In the genomic region with DNA sequence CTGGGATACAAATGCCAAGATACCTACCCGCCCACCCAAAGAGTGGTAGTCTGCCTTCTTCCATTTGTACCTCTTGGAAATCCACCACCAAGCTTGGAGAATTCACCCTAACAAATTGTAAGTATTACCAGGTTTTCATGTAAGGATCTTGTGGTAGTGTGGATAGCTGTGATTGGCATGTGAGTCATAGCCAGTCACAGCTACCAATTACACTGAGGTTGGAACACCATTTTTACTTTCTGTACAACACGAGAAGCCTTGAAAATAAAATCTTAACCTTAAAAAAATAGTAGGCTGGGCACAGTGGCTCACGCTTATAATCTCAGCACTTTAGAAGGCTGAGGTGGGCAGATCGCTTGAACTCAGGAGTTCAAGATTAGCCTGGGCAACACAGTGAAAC, we compare ENCODE assay signal across 17 cellular contexts. TPM values are rescaled to one million over a fixed set of nuclear protein-coding genes. Genes with fewer than 3 reads are reported as not detected.
DNase-seq lines count a peak whose midpoint lies in the region; ATAC-seq and TF ChIP-seq lines count a peak whose summit lies in the region.
"Had no signal": no experiment of that assay in that cellular context is flagged by ENCODE, and none has a peak within 500 bp of the region (broad histone marks: within the 10 kb centered on the region; RNA-seq: fewer than 3 reads in every experiment).

No MANE protein-coding gene starts in this region.

- H3K27ac Mint-ChIP-seq in activated T-cell treated with anti-CD3 and anti-CD28 coated beads, Interleukin-2, amount 50 U/mL, for 24 hours, result peak overlapping the region; percentile 87
- peak overlapping the region; percentile 91 for H3K27ac Mint-ChIP-seq in activated naive CD8-positive, alpha-beta T cell treated with anti-CD3 and anti-CD28 coated beads for 36 hours
- H3K27ac Mint-ChIP-seq: memory B cell; nephron progenitor cell; progenitor cell of endocrine pancreas; stimulated activated naive B cell treated with anti-CD40 and anti-IgM and Interleukin-4, amounts not matched to agents 10 μg/mL and 1 μg/mL and 100 μg/mL, for 72 hours; type B pancreatic cell had no signal

- H3K9me3 Mint-ChIP-seq in activated T-cell treated with anti-CD3 and anti-CD28 coated beads, Interleukin-2, amount 50 U/mL, for 24 hours, result peaks cover 11% of the 10 kb centered on the region
- H3K9me3 Mint-ChIP-seq in activated naive CD8-positive, alpha-beta T cell treated with anti-CD3 and anti-CD28 coated beads for 36 hours, result peaks cover 14% of the 10 kb centered on the region
- H3K9me3 Mint-ChIP-seq: nephron progenitor cell, type B pancreatic cell had no signal

- peaks cover 17% of the 10 kb centered on the region for H3K27me3 ChIP-seq in hepatocyte

- H3K4me2 ChIP-seq in hepatocyte, result no peak overlapping the region

- H3K27ac ChIP-seq in hepatocyte, result no peak overlapping the region
- H3K27ac ChIP-seq: C4-2B had no signal

- H3K27me3 Mint-ChIP-seq in activated T-cell treated with anti-CD3 and anti-CD28 coated beads, Interleukin-2, amount 50 U/mL, for 24 hours, result no peaks in the 10 kb centered on the region
- no peaks in the 10 kb centered on the region for H3K27me3 Mint-ChIP-seq in activated naive CD8-positive, alpha-beta T cell treated with anti-CD3 and anti-CD28 coated beads for 36 hours

- peak; percentile 54 for ATAC-seq in stimulated activated naive CD8-positive, alpha-beta T cell treated with anti-CD3 and anti-CD28 coated beads, Interleukin-15, Interleukin-2, amounts not matched to agents 100 U/mL and 50 U/mL, for 24 hours
- no peak for ATAC-seq in esophagus mucosa
- ATAC-seq: stimulated activated naive B cell treated with anti-CD40 and anti-IgM and Interleukin-4, amounts not matched to agents 10 μg/mL and 1 μg/mL and 100 μg/mL, for 72 hours had no signal

- no peak for TF ChIP-seq CTCF in hepatocyte (IDR thresholded peaks at IDR 0.05; ENCODE audit: poor library complexity)

- no peaks in the 10 kb centered on the region for H3K9me3 ChIP-seq in hepatocyte (ENCODE audit: low read depth)

- no peaks in the 10 kb centered on the region for H3K4me1 ChIP-seq in hepatocyte (ENCODE audit: insufficient read depth)

- no peak overlapping the region for H2AFZ ChIP-seq in hepatocyte

- DNase-seq in activated T-cell treated with anti-CD3 and anti-CD28 coated beads, Interleukin-2, amount 50 U/mL, for 24 hours, result no peak
- DNase-seq in activated T-cell treated with anti-CD3 and anti-CD28 coated beads for 4 hours (no peak), LHCN-M2 (ENCODE audit: low read depth) (peak; percentile 11), hepatocyte (ENCODE audit: low spot score) (no peak)
- no peak for DNase-seq in activated naive CD8-positive, alpha-beta T cell treated with anti-CD3 and anti-CD28 coated beads for 36 hours
- DNase-seq in stimulated activated naive CD8-positive, alpha-beta T cell treated with anti-CD3 and anti-CD28 coated beads, Interleukin-15, Interleukin-2, amounts not matched to agents 100 U/mL and 50 U/mL, for 24 hours, result no peak
- DNase-seq in stimulated activated CD4-positive, alpha-beta T cell treated with anti-CD3 and anti-CD28 coated beads, Interleukin-2, amount 100 ng/mL, for 48 hours, result no peak
- DNase-seq: central memory CD4-positive, alpha-beta T cell; head of caudate nucleus; islet precursor cell; nephron progenitor cell; stimulated activated naive B cell treated with anti-CD40 and anti-IgM and Interleukin-4, amounts not matched to agents 10 μg/mL and 1 μg/mL and 100 μg/mL, for 72 hours had no signal

- H3K79me2 ChIP-seq in hepatocyte, result no peaks in the 10 kb centered on the region

- peaks cover 81% of the 10 kb centered on the region for H3K4me1 Mint-ChIP-seq in activated T-cell treated with anti-CD3 and anti-CD28 coated beads, Interleukin-2, amount 50 U/mL, for 24 hours (ENCODE audit: low read depth)
- peaks cover 74% of the 10 kb centered on the region for H3K4me1 Mint-ChIP-seq in activated naive CD8-positive, alpha-beta T cell treated with anti-CD3 and anti-CD28 coated beads for 36 hours
- H3K4me1 Mint-ChIP-seq: nephron progenitor cell had no signal

- no peaks in the 10 kb centered on the region for H3K9me2 ChIP-seq in hepatocyte (replicated peaks; ENCODE audit: insufficient read depth)

- H3K36me3 Mint-ChIP-seq in activated T-cell treated with anti-CD3 and anti-CD28 coated beads, Interleukin-2, amount 50 U/mL, for 24 hours (ENCODE audit: low read depth), result no peaks in the 10 kb centered on the region
- peaks cover 7% of the 10 kb centered on the region for H3K36me3 Mint-ChIP-seq in activated naive CD8-positive, alpha-beta T cell treated with anti-CD3 and anti-CD28 coated beads for 36 hours
- H3K36me3 Mint-ChIP-seq: memory B cell; stimulated activated naive B cell treated with anti-CD40 and anti-IgM and Interleukin-4, amounts not matched to agents 10 μg/mL and 1 μg/mL and 100 μg/mL, for 72 hours; type B pancreatic cell had no signal

- no peak overlapping the region for H3K4me3 ChIP-seq in hepatocyte

- no peaks in the 10 kb centered on the region for H4K20me1 ChIP-seq in hepatocyte (ENCODE audit: insufficient read depth, poor library complexity, severe bottlenecking)

- WGBS in hepatocyte (ENCODE audit: low lambda C conversion rate, missing lambda C conversion rate), result 91% methylated on average over 4 of the region's 4 CpGs

- peak overlapping the region; percentile 53 for H3K4me3 Mint-ChIP-seq in activated T-cell treated with anti-CD3 and anti-CD28 coated beads, Interleukin-2, amount 50 U/mL, for 24 hours
- H3K4me3 Mint-ChIP-seq in activated naive CD8-positive, alpha-beta T cell treated with anti-CD3 and anti-CD28 coated beads for 36 hours, result peak overlapping the region; percentile 76
- H3K4me3 Mint-ChIP-seq: memory B cell; nephron progenitor cell; stimulated activated naive B cell treated with anti-CD40 and anti-IgM and Interleukin-4, amounts not matched to agents 10 μg/mL and 1 μg/mL and 100 μg/mL, for 72 hours; type B pancreatic cell had no signal

- H3K36me3 ChIP-seq in hepatocyte (replicated peaks; ENCODE audit: insufficient read depth, low read depth), result no peaks in the 10 kb centered on the region

RNA-seq across cellular contexts. Expression of a gene that starts 18.5 kb away (rescaled TPM):
- not detected in 2 replicates for total RNA-seq in LHCN-M2 (2014; rRNA removed)
- polyA plus RNA-seq in LHCN-M2 (2012), result not detected
- not detected for total RNA-seq in activated naive CD8-positive, alpha-beta T cell treated with anti-CD3 and anti-CD28 coated beads for 36 hours
- not detected in 2 replicates for total RNA-seq in hepatocyte
- polyA plus RNA-seq in hepatocyte, result not detected in 2 replicates
- not detected for total RNA-seq in esophagus mucosa
- total RNA-seq: progenitor cell of endocrine pancreas had no signal

RNA-seq across cellular contexts. Expression of a gene that starts 30.2 kb away (rescaled TPM):
- 38.5 and 43.5 TPM in 2 replicates for total RNA-seq in LHCN-M2 (2014; rRNA removed)
- 9.2 TPM for polyA plus RNA-seq in LHCN-M2 (2012)
- total RNA-seq in activated naive CD8-positive, alpha-beta T cell treated with anti-CD3 and anti-CD28 coated beads for 36 hours, result 10 to 100 TPM; 33.9 to 37.9 TPM
- 9.5 and 9.8 TPM in 2 replicates for total RNA-seq in hepatocyte
- 1.6 and 1.7 TPM in 2 replicates for polyA plus RNA-seq in hepatocyte
- 25.0 TPM for total RNA-seq in esophagus mucosa
